12 cellular contexts compared by ENCODE assay signal in the genomic region with DNA sequence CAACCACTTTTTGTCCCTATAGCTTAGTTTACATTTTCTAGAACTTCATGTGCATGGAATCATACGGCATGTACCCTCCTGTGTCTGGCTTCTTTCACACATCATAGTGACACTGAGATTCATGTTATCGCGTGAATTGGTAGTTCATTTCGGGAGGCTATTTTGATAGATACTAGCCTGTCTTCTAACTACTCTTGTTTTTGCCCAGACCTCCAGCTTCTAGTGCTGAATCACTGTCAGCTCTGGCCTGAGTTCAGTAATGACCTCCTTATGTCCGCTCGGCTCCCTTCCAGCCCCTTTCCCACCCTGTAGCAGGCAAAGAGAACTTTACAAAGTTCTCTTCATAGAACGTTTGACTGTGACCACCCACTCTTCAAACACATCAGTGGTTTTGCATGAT. TPM values are rescaled to one million over a fixed set of nuclear protein-coding genes. Genes with fewer than 3 reads are reported as not detected.
DNase-seq lines count a peak whose midpoint lies in the region; ATAC-seq and TF ChIP-seq lines count a peak whose summit lies in the region.
"Had no signal": no experiment of that assay in that cellular context is flagged by ENCODE, and none has a peak within 500 bp of the region (broad histone marks: within the 10 kb centered on the region; RNA-seq: fewer than 3 reads in every experiment).

No MANE protein-coding gene starts in this region.

- WGBS in body of pancreas, 2 donors, result 51 to 56% methylated on average over 7 of the region's 7 CpGs

- H3K4me1 ChIP-seq in body of pancreas, result peaks cover 28% of the 10 kb centered on the region
- H3K4me1 ChIP-seq: adrenal gland had no signal

- no peaks in the 10 kb centered on the region for H3K9me3 ChIP-seq in body of pancreas
- H3K9me3 ChIP-seq: adrenal gland had no signal

- H3K36me3 ChIP-seq in body of pancreas (replicated peaks in 1 of 2; ENCODE audit: insufficient read depth in 1 of 2, low read depth in 2 of 2), result no peaks in the 10 kb centered on the region
- H3K36me3 ChIP-seq: adrenal gland had no signal

- DNase-seq in AG10803 (ENCODE audit: low read depth), result peak; percentile 76
- DNase-seq in body of pancreas, result peak in 2 of 4 donors; percentile 30 to 41
- DNase-seq in RWPE1 (ENCODE audit: low spot score), result no peak
- no peak for DNase-seq in SW480 (ENCODE audit: low spot score)
- no peak for DNase-seq in NCI-H226
- DNase-seq in Right ventricle myocardium superior, result no peak
- DNase-seq: activated CD8-positive, alpha-beta memory T cell treated with anti-CD3 and anti-CD28 coated beads, Interleukin-2, amount 50 U/mL, for 48 hours; adrenal gland; mammary epithelial cell had no signal

- H3K27me3 ChIP-seq in body of pancreas, result no peaks in the 10 kb centered on the region
- H3K27me3 ChIP-seq: adrenal gland had no signal

- intact Hi-C loops in body of pancreas (cut with DNase I), result loop anchor here (10.0 kb wide), 1 partner anchor 146 kb away; no protein-coding TSS in a partner anchor
- intact Hi-C loops in Right ventricle myocardium superior (cut with DNase I), result no loop called here

- ATAC-seq in GM18868 (IDR thresholded peaks at IDR 0.05; ENCODE audit: unreplicated experiment) (peak; percentile 31), HG02970 (IDR thresholded peaks at IDR 0.05; ENCODE audit: low FRiP score, unreplicated experiment) (peak; percentile 1), body of pancreas (peak; percentile 24), Right ventricle myocardium superior (ENCODE audit: poor library complexity) (no peak)

- no peak overlapping the region for H3K4me3 ChIP-seq in AG10803 (ENCODE audit: low read length)
- H3K4me3 ChIP-seq in body of pancreas, result no peak overlapping the region
- H3K4me3 ChIP-seq: adrenal gland, coronary artery had no signal

- CTCF ChIA-PET in RWPE1 (lab: Yijun Ruan, JAX), result interaction anchor here (0.7 to 2.5 kb wide), 4 partner anchors 8 to 607 kb away, joined by 3 to 9 read pairs (median 3); no protein-coding TSS in a partner anchor

- POLR2A ChIA-PET in RWPE1 (lab: Yijun Ruan, JAX; ENCODE audit: low non-redundant PET), result no interaction called here

- TF ChIP-seq CTCF in AG10803 (conservative IDR thresholded peaks at IDR 0.05; ENCODE audit: low read length) (no peak), body of pancreas (IDR thresholded peaks at IDR 0.05) (no peak), RWPE1 (conservative IDR thresholded peaks at IDR 0.05; ENCODE audit: low read depth) (no peak)

- TF ChIP-seq POLR2A in body of pancreas (IDR thresholded peaks at IDR 0.05), result no peak

- H3K27ac ChIP-seq in body of pancreas, result peak overlapping the region; percentile 89 to 94 (median 91)
- no peak overlapping the region for H3K27ac ChIP-seq in RWPE1
- H3K27ac ChIP-seq: adrenal gland, coronary artery had no signal

RNA-seq across cellular contexts. Expression of a gene that starts 14.1 kb away (rescaled TPM):
- total RNA-seq in body of pancreas, result 1 to 10 TPM; 3.0 to 3.6 TPM
- total RNA-seq in Right ventricle myocardium superior, result 0.78 TPM

RNA-seq across cellular contexts. Expression of a gene that starts 45.8 kb away (rescaled TPM):
- total RNA-seq in body of pancreas (not detected), Right ventricle myocardium superior (not detected)
- total RNA-seq: adrenal gland, mammary epithelial cell had no signal
